ENCODE assay signal across 15 cellular contexts in the genomic region with DNA sequence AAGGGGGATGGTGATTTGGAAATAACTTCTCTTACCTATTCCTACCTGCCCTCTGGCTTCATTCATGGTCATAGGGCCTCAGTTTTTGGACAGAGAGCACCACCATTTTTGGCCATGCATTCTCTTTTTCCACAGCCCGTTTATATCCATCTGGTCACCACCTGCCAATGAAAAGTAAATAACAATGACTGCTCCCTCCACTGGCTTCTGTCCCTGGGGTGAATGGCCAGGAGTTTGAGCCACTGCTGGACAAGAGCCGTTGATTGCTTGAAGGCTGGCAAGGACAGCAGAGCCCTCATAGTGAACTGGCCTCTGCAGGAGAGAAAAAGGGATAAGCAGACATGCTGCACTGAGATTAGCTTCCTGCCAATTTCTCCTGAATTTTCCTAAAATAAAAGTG.
DNase-seq lines count a peak whose midpoint lies in the region; ATAC-seq and TF ChIP-seq lines count a peak whose summit lies in the region.
"Had no signal": no experiment of that assay in that cellular context is flagged by ENCODE, and none has a peak within 500 bp of the region (broad histone marks: within the 10 kb centered on the region; RNA-seq: fewer than 3 reads in every experiment).

No MANE protein-coding gene starts in this region.

- H3K4me3 ChIP-seq in tibial nerve = no peak overlapping the region

- TF ChIP-seq CTCF in tibial nerve (IDR thresholded peaks at IDR 0.05) = no peak

- no peaks in the 10 kb centered on the region for H3K27me3 ChIP-seq in tibial nerve

- TF ChIP-seq POLR2A in tibial nerve (IDR thresholded peaks at IDR 0.05) = no peak

- 53 to 73% methylated on average over 2 of the region's 2 CpGs for WGBS in tibial nerve, 2 donors

- peaks cover 0 to 3% (median 0%) of the 10 kb centered on the region in 4 donors for H3K9me3 ChIP-seq in tibial nerve

- no peaks in the 10 kb centered on the region for H3K36me3 ChIP-seq in tibial nerve

- peak; percentile 19 for DNase-seq in NCI-H2196 (lab: John Stamatoyannopoulos, UW; ENCODE audit: unreplicated experiment)
- DNase-seq in NCI-H2196 treated with DMSO at 0.1 percent for 48 hours (lab: John Stamatoyannopoulos, UW; ENCODE audit: unreplicated experiment) = no peak
- DNase-seq in SHP77 (lab: John Stamatoyannopoulos, UW) = peak; percentile 50 to 67
- peak; percentile 23 for DNase-seq in fibroblast of gingiva (ENCODE audit: low read depth)
- peak; percentile 10 for DNase-seq in pons (ENCODE audit: low spot score)
- DNase-seq in DMS53 treated with DMSO at 0.1 percent for 48 hours (lab: John Stamatoyannopoulos, UW; ENCODE audit: unreplicated experiment) = no peak
- DNase-seq in tibial nerve (ENCODE audit: low spot score in 2 of 2) = no peak
- DNase-seq: 8988T, COR-L47, DMS153, Karpas-422, NCI-H1105 treated with DMSO at 0.1 percent for 48 hours, NCI-H2029 treated with DMSO at 0.1 percent for 48 hours, NCI-H524 treated with DMSO at 0.1 percent for 48 hours had no signal

- no peak overlapping the region for H3K27ac ChIP-seq in tibial nerve

- no peak for TF ChIP-seq EP300 in tibial nerve (IDR thresholded peaks at IDR 0.05)

- ATAC-seq in HG03521 (IDR thresholded peaks at IDR 0.05; ENCODE audit: unreplicated experiment) = no peak

- H3K4me1 ChIP-seq in tibial nerve = peaks cover 0 to 8% (median 3%) of the 10 kb centered on the region in 4 donors

Comparison
In these comparisons a context has a peak if more than half of its experiments do, and no peak if none do; other contexts are left out.
1. DNase-seq: peak in NCI-H2196 (single experiment), SHP77 (2 of 2), fibroblast of gingiva (single experiment) and pons (single experiment); none in NCI-H2196 treated with DMSO at 0.1 percent for 48 hours (single experiment), DMS53 treated with DMSO at 0.1 percent for 48 hours (single experiment) and tibial nerve (0 of 2).